In genomic region chr1:51878616-51879336, GRCh38 we compare ENCODE assay signal across 1 cellular context.
TF ChIP-seq lines count a peak whose summit lies in the region.

Gene NRDC (minus strand): TSS chr1:51878727. CDS start chr1:51878615, 112 bp downstream.

TF ChIP-seq in HepG2, 621 proteins besides CTCF, POLR2A, EP300 and RAD21 (continued from another document and continues in another):
- TF ChIP-seq, protein P1, sequence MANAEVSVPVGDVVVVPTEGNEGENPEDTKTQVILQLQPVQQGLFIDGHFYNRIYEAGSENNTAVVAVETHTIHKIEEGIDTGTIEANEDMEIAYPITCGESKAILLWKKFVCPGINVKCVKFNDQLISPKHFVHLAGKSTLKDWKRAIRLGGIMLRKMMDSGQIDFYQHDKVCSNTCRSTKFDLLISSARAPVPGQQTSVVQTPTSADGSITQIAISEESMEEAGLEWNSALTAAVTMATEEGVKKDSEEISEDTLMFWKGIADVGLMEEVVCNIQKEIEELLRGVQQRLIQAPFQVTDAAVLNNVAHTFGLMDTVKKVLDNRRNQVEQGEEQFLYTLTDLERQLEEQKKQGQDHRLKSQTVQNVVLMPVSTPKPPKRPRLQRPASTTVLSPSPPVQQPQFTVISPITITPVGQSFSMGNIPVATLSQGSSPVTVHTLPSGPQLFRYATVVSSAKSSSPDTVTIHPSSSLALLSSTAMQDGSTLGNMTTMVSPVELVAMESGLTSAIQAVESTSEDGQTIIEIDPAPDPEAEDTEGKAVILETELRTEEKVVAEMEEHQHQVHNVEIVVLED (CRISPR knock-in tag; IDR thresholded peaks at IDR 0.05; ENCODE audit: borderline replicate concordance) = peak; percentile 77
- TF ChIP-seq, protein P2, sequence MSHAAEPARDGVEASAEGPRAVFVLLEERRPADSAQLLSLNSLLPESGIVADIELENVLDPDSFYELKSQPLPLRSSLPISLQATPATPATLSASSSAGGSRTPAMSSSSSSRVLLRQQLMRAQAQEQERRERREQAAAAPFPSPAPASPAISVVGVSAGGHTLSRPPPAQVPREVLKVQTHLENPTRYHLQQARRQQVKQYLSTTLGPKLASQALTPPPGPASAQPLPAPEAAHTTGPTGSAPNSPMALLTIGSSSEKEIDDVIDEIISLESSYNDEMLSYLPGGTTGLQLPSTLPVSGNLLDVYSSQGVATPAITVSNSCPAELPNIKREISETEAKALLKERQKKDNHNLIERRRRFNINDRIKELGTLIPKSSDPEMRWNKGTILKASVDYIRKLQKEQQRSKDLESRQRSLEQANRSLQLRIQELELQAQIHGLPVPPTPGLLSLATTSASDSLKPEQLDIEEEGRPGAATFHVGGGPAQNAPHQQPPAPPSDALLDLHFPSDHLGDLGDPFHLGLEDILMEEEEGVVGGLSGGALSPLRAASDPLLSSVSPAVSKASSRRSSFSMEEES (CRISPR knock-in tag; IDR thresholded peaks at IDR 0.05) = 0 out of 2 replicates have a peak, but pooled peaks have one; percentile 25
- TF ChIP-seq, protein P3, sequence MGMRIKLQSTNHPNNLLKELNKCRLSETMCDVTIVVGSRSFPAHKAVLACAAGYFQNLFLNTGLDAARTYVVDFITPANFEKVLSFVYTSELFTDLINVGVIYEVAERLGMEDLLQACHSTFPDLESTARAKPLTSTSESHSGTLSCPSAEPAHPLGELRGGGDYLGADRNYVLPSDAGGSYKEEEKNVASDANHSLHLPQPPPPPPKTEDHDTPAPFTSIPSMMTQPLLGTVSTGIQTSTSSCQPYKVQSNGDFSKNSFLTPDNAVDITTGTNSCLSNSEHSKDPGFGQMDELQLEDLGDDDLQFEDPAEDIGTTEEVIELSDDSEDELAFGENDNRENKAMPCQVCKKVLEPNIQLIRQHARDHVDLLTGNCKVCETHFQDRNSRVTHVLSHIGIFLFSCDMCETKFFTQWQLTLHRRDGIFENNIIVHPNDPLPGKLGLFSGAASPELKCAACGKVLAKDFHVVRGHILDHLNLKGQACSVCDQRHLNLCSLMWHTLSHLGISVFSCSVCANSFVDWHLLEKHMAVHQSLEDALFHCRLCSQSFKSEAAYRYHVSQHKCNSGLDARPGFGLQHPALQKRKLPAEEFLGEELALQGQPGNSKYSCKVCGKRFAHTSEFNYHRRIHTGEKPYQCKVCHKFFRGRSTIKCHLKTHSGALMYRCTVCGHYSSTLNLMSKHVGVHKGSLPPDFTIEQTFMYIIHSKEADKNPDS (CRISPR knock-in tag; IDR thresholded peaks at IDR 0.05) = no peak
- TF ChIP-seq ZNF607 (CRISPR knock-in tag; IDR thresholded peaks at IDR 0.05; ENCODE audit: borderline replicate concordance) = no peak; the same call in 1 of the 2 replicates
- TF ChIP-seq ZNF501 (CRISPR knock-in tag; IDR thresholded peaks at IDR 0.05) = peak; percentile 46
- no peak for TF ChIP-seq CBX2 (IDR thresholded peaks at IDR 0.05; ENCODE audit: low read depth, low read length)
- no peak for TF ChIP-seq CBX2 (CRISPR knock-in tag; IDR thresholded peaks at IDR 0.05; ENCODE audit: low read depth)
- TF ChIP-seq GPBP1L1 (CRISPR knock-in tag; IDR thresholded peaks at IDR 0.05) = no peak
- TF ChIP-seq ZNF577 (CRISPR knock-in tag; IDR thresholded peaks at IDR 0.05; ENCODE audit: borderline replicate concordance, low read depth) = 0 out of 2 replicates have a peak, but pooled peaks have one; percentile 53
- TF ChIP-seq PBX2 (CRISPR knock-in tag; IDR thresholded peaks at IDR 0.05) = no peak
- 0 out of 2 replicates have a peak, but pooled peaks have one; percentile 15 for TF ChIP-seq HNF1A (IDR thresholded peaks at IDR 0.05; ENCODE audit: low read depth)
- peak; percentile 40; the same call in 1 of the 2 replicates for TF ChIP-seq HNF1A (CRISPR knock-in tag; IDR thresholded peaks at IDR 0.05; ENCODE audit: borderline replicate concordance)
- TF ChIP-seq NFYC (CRISPR knock-in tag; IDR thresholded peaks at IDR 0.05) = peak; percentile 95
- TF ChIP-seq ZNF788 (CRISPR knock-in tag; IDR thresholded peaks at IDR 0.05; ENCODE audit: borderline replicate concordance) = peak; percentile 60; the same call in 1 of the 2 replicates
- peak; percentile 73 for TF ChIP-seq MIXL1 (CRISPR knock-in tag; IDR thresholded peaks at IDR 0.05)
- no peak for TF ChIP-seq ZFYVE20 (CRISPR knock-in tag; IDR thresholded peaks at IDR 0.05; ENCODE audit: borderline replicate concordance, low read depth)
- no peak for TF ChIP-seq PHB2 (IDR thresholded peaks at IDR 0.05; ENCODE audit: partially characterized antibody)
- no peak for TF ChIP-seq PBX3 (CRISPR knock-in tag; IDR thresholded peaks at IDR 0.05; ENCODE audit: borderline replicate concordance)
- peak; percentile 48; the same call in 1 of the 2 replicates for TF ChIP-seq ZNF772 (CRISPR knock-in tag; IDR thresholded peaks at IDR 0.05)
- peak; percentile 68 for TF ChIP-seq SP5 (CRISPR knock-in tag; IDR thresholded peaks at IDR 0.05; ENCODE audit: borderline replicate concordance, low read depth)
- 0 out of 2 replicates have a peak, but pooled peaks have one; percentile 87 for TF ChIP-seq SMAD9 (CRISPR knock-in tag; IDR thresholded peaks at IDR 0.05)
- TF ChIP-seq ZNF317 (CRISPR knock-in tag; IDR thresholded peaks at IDR 0.05) = no peak
- peak; percentile 35; the same call in 1 of the 2 replicates for TF ChIP-seq SUZ12 (IDR thresholded peaks at IDR 0.05; ENCODE audit: low read depth, low read length)
- no peak; the same call in 1 of the 2 replicates for TF ChIP-seq SRY (CRISPR knock-in tag; IDR thresholded peaks at IDR 0.05)
- peak; percentile 94 for TF ChIP-seq KMT2B (CRISPR knock-in tag; IDR thresholded peaks at IDR 0.05)
- TF ChIP-seq, protein P4, sequence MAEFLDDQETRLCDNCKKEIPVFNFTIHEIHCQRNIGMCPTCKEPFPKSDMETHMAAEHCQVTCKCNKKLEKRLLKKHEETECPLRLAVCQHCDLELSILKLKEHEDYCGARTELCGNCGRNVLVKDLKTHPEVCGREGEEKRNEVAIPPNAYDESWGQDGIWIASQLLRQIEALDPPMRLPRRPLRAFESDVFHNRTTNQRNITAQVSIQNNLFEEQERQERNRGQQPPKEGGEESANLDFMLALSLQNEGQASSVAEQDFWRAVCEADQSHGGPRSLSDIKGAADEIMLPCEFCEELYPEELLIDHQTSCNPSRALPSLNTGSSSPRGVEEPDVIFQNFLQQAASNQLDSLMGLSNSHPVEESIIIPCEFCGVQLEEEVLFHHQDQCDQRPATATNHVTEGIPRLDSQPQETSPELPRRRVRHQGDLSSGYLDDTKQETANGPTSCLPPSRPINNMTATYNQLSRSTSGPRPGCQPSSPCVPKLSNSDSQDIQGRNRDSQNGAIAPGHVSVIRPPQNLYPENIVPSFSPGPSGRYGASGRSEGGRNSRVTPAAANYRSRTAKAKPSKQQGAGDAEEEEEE (CRISPR knock-in tag; IDR thresholded peaks at IDR 0.05; ENCODE audit: borderline replicate concordance) = no peak
- no peak for TF ChIP-seq SMAD1 (CRISPR knock-in tag; IDR thresholded peaks at IDR 0.05; ENCODE audit: borderline replicate concordance, low read depth)
- TF ChIP-seq YY1 (IDR thresholded peaks at IDR 0.05; ENCODE audit: insufficient read depth, insufficient replicate concordance, low read depth, low read length) = peak; percentile 10
- no peak for TF ChIP-seq THYN1 (CRISPR knock-in tag; IDR thresholded peaks at IDR 0.05; ENCODE audit: borderline replicate concordance, low read depth)
- TF ChIP-seq ESRRA (CRISPR knock-in tag; IDR thresholded peaks at IDR 0.05; ENCODE audit: low read depth) = no peak
- no peak for TF ChIP-seq ZBTB14 (CRISPR knock-in tag; IDR thresholded peaks at IDR 0.05)
- TF ChIP-seq ZNF660 (CRISPR knock-in tag; IDR thresholded peaks at IDR 0.05; ENCODE audit: borderline replicate concordance, low read depth) = no peak
- peak; percentile 81 for TF ChIP-seq FOXK1 (CRISPR knock-in tag; IDR thresholded peaks at IDR 0.05; ENCODE audit: borderline replicate concordance, low read depth)
- TF ChIP-seq, protein P5, sequence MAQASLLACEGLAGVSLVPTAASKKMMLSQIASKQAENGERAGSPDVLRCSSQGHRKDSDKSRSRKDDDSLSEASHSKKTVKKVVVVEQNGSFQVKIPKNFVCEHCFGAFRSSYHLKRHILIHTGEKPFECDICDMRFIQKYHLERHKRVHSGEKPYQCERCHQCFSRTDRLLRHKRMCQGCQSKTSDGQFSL (CRISPR knock-in tag; IDR thresholded peaks at IDR 0.05) = no peak
- no peak for TF ChIP-seq ZNF672 (CRISPR knock-in tag; IDR thresholded peaks at IDR 0.05)
- TF ChIP-seq IKZF1 (IDR thresholded peaks at IDR 0.05) = no peak
- no peak for TF ChIP-seq ZNF468 (CRISPR knock-in tag; IDR thresholded peaks at IDR 0.05)
- 0 out of 2 replicates have a peak, but pooled peaks have one; percentile 84 for TF ChIP-seq ARNT2 (CRISPR knock-in tag; IDR thresholded peaks at IDR 0.05; ENCODE audit: low read depth)
- 0 out of 2 replicates have a peak, but pooled peaks have one; percentile 53 for TF ChIP-seq NFATC3 (CRISPR knock-in tag; IDR thresholded peaks at IDR 0.05)
- TF ChIP-seq ZFY (CRISPR knock-in tag; IDR thresholded peaks at IDR 0.05) = peak; percentile 92
- TF ChIP-seq, protein P6, sequence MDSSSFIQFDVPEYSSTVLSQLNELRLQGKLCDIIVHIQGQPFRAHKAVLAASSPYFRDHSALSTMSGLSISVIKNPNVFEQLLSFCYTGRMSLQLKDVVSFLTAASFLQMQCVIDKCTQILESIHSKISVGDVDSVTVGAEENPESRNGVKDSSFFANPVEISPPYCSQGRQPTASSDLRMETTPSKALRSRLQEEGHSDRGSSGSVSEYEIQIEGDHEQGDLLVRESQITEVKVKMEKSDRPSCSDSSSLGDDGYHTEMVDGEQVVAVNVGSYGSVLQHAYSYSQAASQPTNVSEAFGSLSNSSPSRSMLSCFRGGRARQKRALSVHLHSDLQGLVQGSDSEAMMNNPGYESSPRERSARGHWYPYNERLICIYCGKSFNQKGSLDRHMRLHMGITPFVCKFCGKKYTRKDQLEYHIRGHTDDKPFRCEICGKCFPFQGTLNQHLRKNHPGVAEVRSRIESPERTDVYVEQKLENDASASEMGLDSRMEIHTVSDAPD (CRISPR knock-in tag; IDR thresholded peaks at IDR 0.05) = peak; percentile 56; the same call in 1 of the 2 replicates
- TF ChIP-seq ZNF75D (CRISPR knock-in tag; IDR thresholded peaks at IDR 0.05; ENCODE audit: borderline replicate concordance) = no peak
